ENCODE assay signal across 24 cellular contexts in the genomic region with DNA sequence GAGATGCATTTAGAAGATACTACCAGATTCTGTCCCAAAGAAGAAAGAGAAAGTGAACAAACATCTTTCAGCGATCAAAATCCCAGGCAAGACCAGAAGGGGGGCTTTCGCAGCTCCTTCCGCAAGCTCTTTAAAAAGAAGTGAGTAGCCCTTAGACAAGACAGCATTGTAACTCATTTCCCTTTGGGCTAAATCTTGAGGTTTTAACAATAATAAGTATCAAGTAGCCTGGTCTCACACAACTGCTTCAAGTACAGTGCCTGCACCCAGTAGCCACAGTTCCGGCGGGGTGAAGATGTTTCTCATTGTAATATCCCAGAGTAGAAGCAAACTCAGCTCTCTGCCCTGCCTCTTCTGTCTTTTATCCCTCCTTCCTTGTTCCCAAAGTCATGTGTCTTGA.
"Had no signal": no experiment of that assay in that cellular context is flagged by ENCODE, and none has a peak within 500 bp of the region (broad histone marks: within the 10 kb centered on the region; RNA-seq: fewer than 3 reads in every experiment).

No MANE protein-coding gene starts in this region.

- H3K27ac Mint-ChIP-seq: immature natural killer cell; mesothelial cell of epicardium; naive B cell; natural killer cell; progenitor cell of endocrine pancreas; stimulated activated memory B cell treated with anti-CD40 and anti-IgM and Interleukin-4, amounts not matched to agents 10 μg/mL and 1 μg/mL and 100 μg/mL, for 72 hours; type B pancreatic cell had no signal

- H3K9me3 Mint-ChIP-seq: immature natural killer cell; naive B cell; natural killer cell; stimulated activated memory B cell treated with anti-CD40 and anti-IgM and Interleukin-4, amounts not matched to agents 10 μg/mL and 1 μg/mL and 100 μg/mL, for 72 hours; stimulated activated naive CD8-positive, alpha-beta T cell treated with anti-CD3 and anti-CD28 coated beads, Interleukin-15, amount 100 ng/mL, for 72 hours; type B pancreatic cell had no signal

- H3K36me3 Mint-ChIP-seq: immature natural killer cell; mesothelial cell of epicardium; naive B cell; natural killer cell; stimulated activated memory B cell treated with anti-CD40 and anti-IgM and Interleukin-4, amounts not matched to agents 10 μg/mL and 1 μg/mL and 100 μg/mL, for 72 hours had no signal

- H3K27me3 Mint-ChIP-seq: progenitor cell of endocrine pancreas; stimulated activated memory B cell treated with anti-CD40 and anti-IgM and Interleukin-4, amounts not matched to agents 10 μg/mL and 1 μg/mL and 100 μg/mL, for 72 hours had no signal

- H3K4me1 Mint-ChIP-seq: immature natural killer cell; natural killer cell; stimulated activated memory B cell treated with anti-CD40 and anti-IgM and Interleukin-4, amounts not matched to agents 10 μg/mL and 1 μg/mL and 100 μg/mL, for 72 hours had no signal

- H3K4me3 Mint-ChIP-seq: immature natural killer cell; mesothelial cell of epicardium; naive B cell; natural killer cell; stimulated activated memory B cell treated with anti-CD40 and anti-IgM and Interleukin-4, amounts not matched to agents 10 μg/mL and 1 μg/mL and 100 μg/mL, for 72 hours; stimulated activated naive CD8-positive, alpha-beta T cell treated with anti-CD3 and anti-CD28 coated beads, Interleukin-15, amount 100 ng/mL, for 72 hours; type B pancreatic cell had no signal

- DNase-seq: hypothalamus; immature natural killer cell; kidney; left colon; left lung; lower lobe of right lung; mammary epithelial cell; mesenchymal stem cell; naive B cell; natural killer cell; ovary; right lobe of liver; stimulated activated CD4-positive, alpha-beta T cell treated with anti-CD3 and anti-CD28 coated beads, Interleukin-1b, Interleukin-23, amount 100 ng/mL, for 48 hours; stimulated activated CD4-positive, alpha-beta T cell treated with anti-CD3 and anti-CD28 coated beads, Interleukin-2, amount 100 ng/mL, for 48 hours; stimulated activated CD4-positive, alpha-beta T cell treated with anti-CD3 and anti-CD28 coated beads, Interleukin-4, amount 100 ng/mL, for 4 hours; stimulated activated CD8-positive, alpha-beta memory T cell treated with anti-CD3 and anti-CD28 coated beads, Interleukin-4, amount 100 ng/mL, for 48 hours; stimulated activated naive CD4-positive, alpha-beta T cell treated with Interleukin-2 at 50 U/mL for 16 hours; stimulated activated naive CD8-positive, alpha-beta T cell treated with anti-CD3 and anti-CD28 coated beads, Interleukin-15, amount 100 ng/mL, for 72 hours; substantia nigra; uterus had no signal

- ATAC-seq: left colon; left lung; lower lobe of right lung; natural killer cell; right lobe of liver; stimulated activated memory B cell treated with anti-CD40 and anti-IgM and Interleukin-4, amounts not matched to agents 10 μg/mL and 1 μg/mL and 100 μg/mL, for 72 hours; stimulated activated naive CD8-positive, alpha-beta T cell treated with anti-CD3 and anti-CD28 coated beads, Interleukin-15, amount 100 ng/mL, for 72 hours had no signal
